ENCODE assay signal across 19 cellular contexts in genomic region chr3:113228969-113229368, GRCh38. TPM values are rescaled to one million over a fixed set of nuclear protein-coding genes. Genes with fewer than 3 reads are reported as not detected.
"Had no signal": no experiment of that assay in that cellular context is flagged by ENCODE, and none has a peak within 500 bp of the region (broad histone marks: within the 10 kb centered on the region; RNA-seq: fewer than 3 reads in every experiment).

No MANE protein-coding gene starts in this region.

- DNase-seq: activated CD4-positive, alpha-beta T cell treated with anti-CD3 and anti-CD28 coated beads for 4 hours; activated CD8-positive, alpha-beta T cell treated with anti-CD3 and anti-CD28 coated beads for 36 hours; activated effector memory CD4-positive, alpha-beta T cell treated with anti-CD3 and anti-CD28 coated beads, Interleukin-2, amount 50 U/mL, for 16 hours; activated T-cell treated with anti-CD3 and anti-CD28 coated beads, Interleukin-2, amount 50 U/mL, for 48 hours; adrenal gland; caudate nucleus; colonic mucosa; esophagus squamous epithelium; glutamatergic neuron; midbrain; retina; stimulated activated CD4-positive, alpha-beta T cell treated with anti-CD3 and anti-CD28 coated beads, Interleukin-15, amount 100 ng/mL, for 24 hours; stimulated activated CD4-positive, alpha-beta T cell treated with anti-CD3 and anti-CD28 coated beads, Interleukin-4, amount 100 ng/mL, for 1 hour; stimulated activated naive B cell treated with anti-CD40 and anti-IgM and Interleukin-4, amounts not matched to agents 10 μg/mL and 1 μg/mL and 100 μg/mL, for 72 hours; T-helper 17 cell; transverse colon; WERI-Rb-1 had no signal

- H3K27me3 Mint-ChIP-seq: activated CD8-positive, alpha-beta T cell treated with anti-CD3 and anti-CD28 coated beads for 36 hours had no signal

- ATAC-seq: activated CD8-positive, alpha-beta T cell treated with anti-CD3 and anti-CD28 coated beads for 36 hours; stimulated activated naive B cell treated with anti-CD40 and anti-IgM and Interleukin-4, amounts not matched to agents 10 μg/mL and 1 μg/mL and 100 μg/mL, for 72 hours; T-helper 17 cell had no signal

- H3K4me1 ChIP-seq: adrenal gland, colonic mucosa had no signal

- H3K27ac Mint-ChIP-seq: activated CD8-positive, alpha-beta T cell treated with anti-CD3 and anti-CD28 coated beads for 36 hours; activated naive CD4-positive, alpha-beta T cell treated with anti-CD3 and anti-CD28 coated beads, Interleukin-2, amount 50 U/mL, for 24 hours; stimulated activated naive B cell treated with anti-CD40 and anti-IgM and Interleukin-4, amounts not matched to agents 10 μg/mL and 1 μg/mL and 100 μg/mL, for 72 hours; T-helper 17 cell had no signal

- H3K9me3 ChIP-seq: adrenal gland, colonic mucosa, esophagus squamous epithelium, neutrophil, transverse colon had no signal

- H3K27me3 ChIP-seq: adrenal gland, colonic mucosa, esophagus squamous epithelium, transverse colon had no signal

- H3K36me3 ChIP-seq: adrenal gland, colonic mucosa, neutrophil, transverse colon, WERI-Rb-1 had no signal

- H3K9me3 Mint-ChIP-seq: activated CD8-positive, alpha-beta T cell treated with anti-CD3 and anti-CD28 coated beads for 36 hours; activated naive CD4-positive, alpha-beta T cell treated with anti-CD3 and anti-CD28 coated beads, Interleukin-2, amount 50 U/mL, for 24 hours; stimulated activated naive B cell treated with anti-CD40 and anti-IgM and Interleukin-4, amounts not matched to agents 10 μg/mL and 1 μg/mL and 100 μg/mL, for 72 hours had no signal

- H3K27ac ChIP-seq: colonic mucosa, neutrophil, WERI-Rb-1 had no signal

- H3K4me3 Mint-ChIP-seq: activated CD8-positive, alpha-beta T cell treated with anti-CD3 and anti-CD28 coated beads for 36 hours; activated naive CD4-positive, alpha-beta T cell treated with anti-CD3 and anti-CD28 coated beads, Interleukin-2, amount 50 U/mL, for 24 hours; stimulated activated naive B cell treated with anti-CD40 and anti-IgM and Interleukin-4, amounts not matched to agents 10 μg/mL and 1 μg/mL and 100 μg/mL, for 72 hours; T-helper 17 cell had no signal

- H3K4me3 ChIP-seq: adrenal gland, colonic mucosa, esophagus squamous epithelium, transverse colon had no signal

- H3K4me1 Mint-ChIP-seq: T-helper 17 cell had no signal

- H3K36me3 Mint-ChIP-seq: activated naive CD4-positive, alpha-beta T cell treated with anti-CD3 and anti-CD28 coated beads, Interleukin-2, amount 50 U/mL, for 24 hours had no signal

RNA-seq across cellular contexts. Expression of gene BOC, which starts 17.6 kb away (rescaled TPM):
- total RNA-seq: T-helper 17 cell had no signal
